1 cellular context compared by ENCODE assay signal in genomic region chr2:36616947-36617346, GRCh38.
TF ChIP-seq lines count a peak whose summit lies in the region.

No MANE protein-coding gene starts in this region.

TF ChIP-seq in WTC11, 78 proteins besides CTCF, POLR2A, EP300 and RAD21 (continued from another document):
- TF ChIP-seq ATF2 (CRISPR knock-in tag; IDR thresholded peaks at IDR 0.05; ENCODE audit: borderline replicate concordance, low read depth) = no peak
- no peak for TF ChIP-seq E2F5 (CRISPR knock-in tag; IDR thresholded peaks at IDR 0.05)
- TF ChIP-seq, protein P1, sequence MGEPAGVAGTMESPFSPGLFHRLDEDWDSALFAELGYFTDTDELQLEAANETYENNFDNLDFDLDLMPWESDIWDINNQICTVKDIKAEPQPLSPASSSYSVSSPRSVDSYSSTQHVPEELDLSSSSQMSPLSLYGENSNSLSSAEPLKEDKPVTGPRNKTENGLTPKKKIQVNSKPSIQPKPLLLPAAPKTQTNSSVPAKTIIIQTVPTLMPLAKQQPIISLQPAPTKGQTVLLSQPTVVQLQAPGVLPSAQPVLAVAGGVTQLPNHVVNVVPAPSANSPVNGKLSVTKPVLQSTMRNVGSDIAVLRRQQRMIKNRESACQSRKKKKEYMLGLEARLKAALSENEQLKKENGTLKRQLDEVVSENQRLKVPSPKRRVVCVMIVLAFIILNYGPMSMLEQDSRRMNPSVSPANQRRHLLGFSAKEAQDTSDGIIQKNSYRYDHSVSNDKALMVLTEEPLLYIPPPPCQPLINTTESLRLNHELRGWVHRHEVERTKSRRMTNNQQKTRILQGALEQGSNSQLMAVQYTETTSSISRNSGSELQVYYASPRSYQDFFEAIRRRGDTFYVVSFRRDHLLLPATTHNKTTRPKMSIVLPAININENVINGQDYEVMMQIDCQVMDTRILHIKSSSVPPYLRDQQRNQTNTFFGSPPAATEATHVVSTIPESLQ (CRISPR knock-in tag; IDR thresholded peaks at IDR 0.05) = no peak
- TF ChIP-seq, protein P2, sequence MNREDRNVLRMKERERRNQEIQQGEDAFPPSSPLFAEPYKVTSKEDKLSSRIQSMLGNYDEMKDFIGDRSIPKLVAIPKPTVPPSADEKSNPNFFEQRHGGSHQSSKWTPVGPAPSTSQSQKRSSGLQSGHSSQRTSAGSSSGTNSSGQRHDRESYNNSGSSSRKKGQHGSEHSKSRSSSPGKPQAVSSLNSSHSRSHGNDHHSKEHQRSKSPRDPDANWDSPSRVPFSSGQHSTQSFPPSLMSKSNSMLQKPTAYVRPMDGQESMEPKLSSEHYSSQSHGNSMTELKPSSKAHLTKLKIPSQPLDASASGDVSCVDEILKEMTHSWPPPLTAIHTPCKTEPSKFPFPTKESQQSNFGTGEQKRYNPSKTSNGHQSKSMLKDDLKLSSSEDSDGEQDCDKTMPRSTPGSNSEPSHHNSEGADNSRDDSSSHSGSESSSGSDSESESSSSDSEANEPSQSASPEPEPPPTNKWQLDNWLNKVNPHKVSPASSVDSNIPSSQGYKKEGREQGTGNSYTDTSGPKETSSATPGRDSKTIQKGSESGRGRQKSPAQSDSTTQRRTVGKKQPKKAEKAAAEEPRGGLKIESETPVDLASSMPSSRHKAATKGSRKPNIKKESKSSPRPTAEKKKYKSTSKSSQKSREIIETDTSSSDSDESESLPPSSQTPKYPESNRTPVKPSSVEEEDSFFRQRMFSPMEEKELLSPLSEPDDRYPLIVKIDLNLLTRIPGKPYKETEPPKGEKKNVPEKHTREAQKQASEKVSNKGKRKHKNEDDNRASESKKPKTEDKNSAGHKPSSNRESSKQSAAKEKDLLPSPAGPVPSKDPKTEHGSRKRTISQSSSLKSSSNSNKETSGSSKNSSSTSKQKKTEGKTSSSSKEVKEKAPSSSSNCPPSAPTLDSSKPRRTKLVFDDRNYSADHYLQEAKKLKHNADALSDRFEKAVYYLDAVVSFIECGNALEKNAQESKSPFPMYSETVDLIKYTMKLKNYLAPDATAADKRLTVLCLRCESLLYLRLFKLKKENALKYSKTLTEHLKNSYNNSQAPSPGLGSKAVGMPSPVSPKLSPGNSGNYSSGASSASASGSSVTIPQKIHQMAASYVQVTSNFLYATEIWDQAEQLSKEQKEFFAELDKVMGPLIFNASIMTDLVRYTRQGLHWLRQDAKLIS (CRISPR knock-in tag; IDR thresholded peaks at IDR 0.05; ENCODE audit: borderline replicate concordance) = no peak
- TF ChIP-seq, protein P3, sequence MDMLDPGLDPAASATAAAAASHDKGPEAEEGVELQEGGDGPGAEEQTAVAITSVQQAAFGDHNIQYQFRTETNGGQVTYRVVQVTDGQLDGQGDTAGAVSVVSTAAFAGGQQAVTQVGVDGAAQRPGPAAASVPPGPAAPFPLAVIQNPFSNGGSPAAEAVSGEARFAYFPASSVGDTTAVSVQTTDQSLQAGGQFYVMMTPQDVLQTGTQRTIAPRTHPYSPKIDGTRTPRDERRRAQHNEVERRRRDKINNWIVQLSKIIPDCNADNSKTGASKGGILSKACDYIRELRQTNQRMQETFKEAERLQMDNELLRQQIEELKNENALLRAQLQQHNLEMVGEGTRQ (CRISPR knock-in tag; IDR thresholded peaks at IDR 0.05) = peak; percentile 62
- TF ChIP-seq, protein P4, sequence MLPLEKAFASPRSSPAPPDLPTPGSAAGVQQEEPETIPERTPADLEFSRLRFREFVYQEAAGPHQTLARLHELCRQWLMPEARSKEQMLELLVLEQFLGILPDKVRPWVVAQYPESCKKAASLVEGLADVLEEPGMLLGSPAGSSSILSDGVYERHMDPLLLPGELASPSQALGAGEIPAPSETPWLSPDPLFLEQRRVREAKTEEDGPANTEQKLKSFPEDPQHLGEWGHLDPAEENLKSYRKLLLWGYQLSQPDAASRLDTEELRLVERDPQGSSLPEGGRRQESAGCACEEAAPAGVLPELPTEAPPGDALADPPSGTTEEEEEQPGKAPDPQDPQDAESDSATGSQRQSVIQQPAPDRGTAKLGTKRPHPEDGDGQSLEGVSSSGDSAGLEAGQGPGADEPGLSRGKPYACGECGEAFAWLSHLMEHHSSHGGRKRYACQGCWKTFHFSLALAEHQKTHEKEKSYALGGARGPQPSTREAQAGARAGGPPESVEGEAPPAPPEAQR (CRISPR knock-in tag; IDR thresholded peaks at IDR 0.05) = no peak
- TF ChIP-seq ZNF423 (CRISPR knock-in tag; IDR thresholded peaks at IDR 0.05) = no peak
- TF ChIP-seq FOXK1 (CRISPR knock-in tag; IDR thresholded peaks at IDR 0.05) = no peak
- no peak for TF ChIP-seq SOX15 (CRISPR knock-in tag; IDR thresholded peaks at IDR 0.05)
- TF ChIP-seq GTF2I (CRISPR knock-in tag; conservative IDR thresholded peaks at IDR 0.05) = no peak
- TF ChIP-seq, protein P5, sequence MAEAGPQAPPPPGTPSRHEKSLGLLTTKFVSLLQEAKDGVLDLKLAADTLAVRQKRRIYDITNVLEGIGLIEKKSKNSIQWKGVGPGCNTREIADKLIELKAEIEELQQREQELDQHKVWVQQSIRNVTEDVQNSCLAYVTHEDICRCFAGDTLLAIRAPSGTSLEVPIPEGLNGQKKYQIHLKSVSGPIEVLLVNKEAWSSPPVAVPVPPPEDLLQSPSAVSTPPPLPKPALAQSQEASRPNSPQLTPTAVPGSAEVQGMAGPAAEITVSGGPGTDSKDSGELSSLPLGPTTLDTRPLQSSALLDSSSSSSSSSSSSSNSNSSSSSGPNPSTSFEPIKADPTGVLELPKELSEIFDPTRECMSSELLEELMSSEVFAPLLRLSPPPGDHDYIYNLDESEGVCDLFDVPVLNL (CRISPR knock-in tag; IDR thresholded peaks at IDR 0.05; ENCODE audit: borderline replicate concordance, low read depth) = no peak
- no peak for TF ChIP-seq SMAD3 (CRISPR knock-in tag; IDR thresholded peaks at IDR 0.05; ENCODE audit: borderline replicate concordance)
- TF ChIP-seq ZNF416 (CRISPR knock-in tag; IDR thresholded peaks at IDR 0.05) = no peak
